ENCODE assay signal across 8 cellular contexts in the genomic region with DNA sequence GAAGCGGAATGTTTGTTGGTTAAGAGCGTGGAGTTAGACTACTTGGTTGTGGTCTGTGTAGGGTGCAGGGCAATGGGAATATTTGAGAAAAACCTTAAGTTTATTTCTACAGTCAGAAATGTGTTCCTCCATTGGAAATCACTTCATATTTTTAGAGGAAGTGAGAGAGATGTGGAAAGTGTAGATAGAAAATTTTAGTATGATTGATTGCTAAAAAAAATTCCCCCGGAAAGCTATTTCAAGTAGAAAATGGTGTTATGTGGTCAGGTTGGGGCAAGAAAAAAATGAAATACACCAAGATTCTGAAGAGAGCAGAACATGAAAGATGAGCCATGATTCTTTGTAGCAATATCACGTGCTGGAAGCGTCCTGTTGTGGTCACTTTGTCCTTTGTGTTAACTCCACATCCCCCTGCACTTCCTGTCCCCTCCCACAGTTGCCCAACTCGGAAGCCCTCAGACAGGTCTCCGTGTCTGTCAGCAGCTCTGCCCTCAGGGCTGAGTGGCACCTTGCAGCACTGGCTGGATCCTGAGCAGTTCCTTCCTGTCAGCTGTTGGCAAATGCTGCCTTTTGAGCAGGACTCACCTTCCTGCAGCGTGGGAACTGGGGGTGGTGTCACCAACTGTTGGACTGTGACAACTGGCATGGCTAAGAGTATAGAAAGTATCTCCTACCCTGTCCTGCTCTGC.
DNase-seq lines count a peak whose midpoint lies in the region; ATAC-seq, FAIRE-seq and TF ChIP-seq lines count a peak whose summit lies in the region.

No MANE protein-coding gene starts in this region.

- H3K79me2 ChIP-seq in neural progenitor cell (ENCODE audit: low read depth), result no peaks in the 10 kb centered on the region

- H2AFZ ChIP-seq in neural progenitor cell (replicated peaks), result no peak overlapping the region

- DNase-seq in GM13976 (ENCODE audit: low spot score) (peak; percentile 41), NB4 (ENCODE audit: low read depth) (peak; percentile 98), lower lobe of right lung (peak; percentile 63), progenitor cell of endocrine pancreas (ENCODE audit: low spot score, unreplicated experiment) (no peak), neural progenitor cell (ENCODE audit: low spot score) (no peak), D721Med (ENCODE audit: insufficient read length, low spot score) (no peak)
- no peak for DNase-seq in activated effector memory CD4-positive, alpha-beta T cell treated with anti-CD3 and anti-CD28 coated beads, Interleukin-2, amount 50 U/mL, for 16 hours

- H3K36me3 Mint-ChIP-seq in progenitor cell of endocrine pancreas (ENCODE audit: insufficient read depth) (no peaks in the 10 kb centered on the region), neural progenitor cell (no peaks in the 10 kb centered on the region)

- H3K27ac Mint-ChIP-seq in progenitor cell of endocrine pancreas, result no peak overlapping the region
- no peak overlapping the region for H3K27ac Mint-ChIP-seq in neural progenitor cell

- H3K9me3 ChIP-seq in lower lobe of right lung (no peaks in the 10 kb centered on the region), neural progenitor cell (ENCODE audit: low read depth) (no peaks in the 10 kb centered on the region)

- in situ Hi-C loops in GM13976 (cut with MboI; ENCODE audit: low sequenced_read_pairs, unreplicated experiment), result no loop called here

- peaks cover 5% of the 10 kb centered on the region for H3K4me1 ChIP-seq in lower lobe of right lung
- H3K4me1 ChIP-seq in neural progenitor cell, result peaks cover 4% of the 10 kb centered on the region

- H3K27ac ChIP-seq in lower lobe of right lung, result no peak overlapping the region
- H3K27ac ChIP-seq in neural progenitor cell, result no peak overlapping the region

- intact Hi-C loops in lower lobe of right lung (cut with DNase I), result no loop called here

- TF ChIP-seq POLR2A in NB4 (IDR thresholded peaks at IDR 0.05; ENCODE audit: extremely low read depth, insufficient read length), result no peak

- no peak overlapping the region for H3K4me2 ChIP-seq in neural progenitor cell

- no peak overlapping the region for H3K9ac ChIP-seq in neural progenitor cell

- FAIRE-seq in D721Med (lab: Jason Lieb, UNC), result no peak

- no peak overlapping the region for H3K4me3 ChIP-seq in NB4 (ENCODE audit: low read depth, low read length)
- no peak overlapping the region for H3K4me3 ChIP-seq in lower lobe of right lung
- H3K4me3 ChIP-seq in neural progenitor cell, result no peak overlapping the region

- H3K36me3 ChIP-seq in lower lobe of right lung (no peaks in the 10 kb centered on the region), neural progenitor cell (no peaks in the 10 kb centered on the region)

- TF ChIP-seq CTCF in GM13976 (IDR thresholded peaks at IDR 0.05; ENCODE audit: borderline replicate concordance, control extremely low read depth, extremely low read depth, insufficient read depth, missing control alignments), result no peak
- no peak for TF ChIP-seq CTCF in NB4 (IDR thresholded peaks at IDR 0.05; ENCODE audit: low read depth, low read length)
- no peak for TF ChIP-seq CTCF in lower lobe of right lung (IDR thresholded peaks at IDR 0.05)
- TF ChIP-seq CTCF in progenitor cell of endocrine pancreas (IDR thresholded peaks at IDR 0.05; ENCODE audit: unreplicated experiment), result no peak
- TF ChIP-seq CTCF in neural progenitor cell (IDR thresholded peaks at IDR 0.05), result no peak
- no peak for TF ChIP-seq CTCF in D721Med (IDR thresholded peaks at IDR 0.05; ENCODE audit: insufficient read depth, missing control alignments)

- ATAC-seq in GM21447 (IDR thresholded peaks at IDR 0.05; ENCODE audit: unreplicated experiment), result peak; percentile 45
- peak in 1 of 2 donors; percentile 73 for ATAC-seq in lower lobe of right lung

- H3F3A ChIP-seq in neural progenitor cell (ENCODE audit: low read depth), result no peaks in the 10 kb centered on the region

- H3K4me1 Mint-ChIP-seq in progenitor cell of endocrine pancreas (ENCODE audit: low read depth) (no peaks in the 10 kb centered on the region), neural progenitor cell (peaks cover 12% of the 10 kb centered on the region)

- H3K4me3 Mint-ChIP-seq in progenitor cell of endocrine pancreas (ENCODE audit: low read depth) (no peak overlapping the region), neural progenitor cell (no peak overlapping the region)

- H4K20me1 ChIP-seq in neural progenitor cell (ENCODE audit: low read depth), result no peaks in the 10 kb centered on the region

- no peaks in the 10 kb centered on the region for H3K27me3 ChIP-seq in lower lobe of right lung (ENCODE audit: low read depth)
- H3K27me3 ChIP-seq in neural progenitor cell, result no peaks in the 10 kb centered on the region

- H3K27me3 Mint-ChIP-seq in progenitor cell of endocrine pancreas, result peaks cover 21% of the 10 kb centered on the region
- H3K27me3 Mint-ChIP-seq in neural progenitor cell (ENCODE audit: insufficient read depth, low read depth), result peaks cover 8% of the 10 kb centered on the region

- H3K9me3 Mint-ChIP-seq in progenitor cell of endocrine pancreas (ENCODE audit: low read depth), result no peaks in the 10 kb centered on the region
- H3K9me3 Mint-ChIP-seq in neural progenitor cell, result no peaks in the 10 kb centered on the region

Comparison
In these comparisons a context has a peak if more than half of its experiments do, and no peak if none do; other contexts are left out.
1. DNase-seq: peak in GM13976 (single experiment), NB4 (single experiment) and lower lobe of right lung (single experiment); none in progenitor cell of endocrine pancreas (single experiment), neural progenitor cell (single experiment), activated effector memory CD4-positive, alpha-beta T cell treated with anti-CD3 and anti-CD28 coated beads, Interleukin-2, amount 50 U/mL, for 16 hours (single experiment) and D721Med (single experiment).